ENCODE assay signal across 8 cellular contexts in the genomic region with DNA sequence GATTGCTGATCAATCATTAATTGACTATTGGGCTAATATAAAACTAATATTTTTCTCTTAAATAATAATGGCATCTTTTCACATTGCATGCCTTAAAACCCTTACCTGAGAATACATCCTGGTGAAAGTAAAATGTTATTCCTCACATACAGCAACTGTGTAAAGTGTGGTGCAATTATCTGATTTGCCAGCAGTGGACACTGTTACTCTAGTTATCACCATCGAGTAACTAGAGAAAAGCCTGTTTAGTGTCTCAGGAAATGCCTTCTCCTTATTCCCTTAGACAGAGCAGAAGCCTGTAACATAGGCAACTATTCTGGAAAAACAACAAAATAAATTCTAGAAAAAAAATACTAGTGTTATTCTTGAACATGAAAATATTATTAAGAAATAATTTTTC.
DNase-seq lines count a peak whose midpoint lies in the region; ATAC-seq and TF ChIP-seq lines count a peak whose summit lies in the region.

No MANE protein-coding gene starts in this region.

- ATAC-seq in GM21381 (IDR thresholded peaks at IDR 0.05; ENCODE audit: unreplicated experiment) (peak; percentile 60), Right ventricle myocardium superior (ENCODE audit: poor library complexity) (peak; percentile 97)
- ATAC-seq in stimulated activated naive B cell treated with anti-CD40 and anti-IgM and Interleukin-4, amounts not matched to agents 10 μg/mL and 1 μg/mL and 100 μg/mL, for 72 hours (replicated peaks) = peak; percentile 31 to 48

- peak; percentile 67 for TF ChIP-seq CTCF in Loucy (conservative IDR thresholded peaks at IDR 0.05; ENCODE audit: low read length)

- H3K4me1 Mint-ChIP-seq in stimulated activated naive B cell treated with anti-CD40 and anti-IgM and Interleukin-4, amounts not matched to agents 10 μg/mL and 1 μg/mL and 100 μg/mL, for 72 hours = no peaks in the 10 kb centered on the region

- H3K9me3 ChIP-seq in Loucy (ENCODE audit: insufficient read depth, low read depth, low read length) (no peaks in the 10 kb centered on the region), SK-N-MC (ENCODE audit: low read depth, low read length) (no peaks in the 10 kb centered on the region)

- H3K9me2 ChIP-seq in Loucy (replicated peaks; ENCODE audit: low read depth, low read length) = no peaks in the 10 kb centered on the region

- no peaks in the 10 kb centered on the region for H3K9me3 Mint-ChIP-seq in stimulated activated naive B cell treated with anti-CD40 and anti-IgM and Interleukin-4, amounts not matched to agents 10 μg/mL and 1 μg/mL and 100 μg/mL, for 72 hours

- peaks cover 4 to 10% of the 10 kb centered on the region in 2 donors for H3K27me3 Mint-ChIP-seq in stimulated activated naive B cell treated with anti-CD40 and anti-IgM and Interleukin-4, amounts not matched to agents 10 μg/mL and 1 μg/mL and 100 μg/mL, for 72 hours

- H3K27me3 ChIP-seq in Loucy (ENCODE audit: insufficient read depth, low read length, poor library complexity, severe bottlenecking) = no peaks in the 10 kb centered on the region

- no peaks in the 10 kb centered on the region for H3K36me3 ChIP-seq in Loucy (ENCODE audit: insufficient read depth, low read length)
- H3K36me3 ChIP-seq in SK-N-MC (ENCODE audit: insufficient read depth, low read length) = no peaks in the 10 kb centered on the region

- intact Hi-C loops in Right ventricle myocardium superior (cut with DNase I) = loop anchor here (5.0 to 10.0 kb wide), 3 partner anchors 203 to 610 kb away; no protein-coding TSS in a partner anchor

- no peaks in the 10 kb centered on the region for H3K36me3 Mint-ChIP-seq in stimulated activated naive B cell treated with anti-CD40 and anti-IgM and Interleukin-4, amounts not matched to agents 10 μg/mL and 1 μg/mL and 100 μg/mL, for 72 hours

- DNase-seq in COLO829 (ENCODE audit: low spot score) (peak; percentile 28), SK-N-MC (ENCODE audit: low read depth, low spot score) (peak; percentile 72), Right ventricle myocardium superior (no peak)
- DNase-seq in stimulated activated naive B cell treated with anti-CD40 and anti-IgM and Interleukin-4, amounts not matched to agents 10 μg/mL and 1 μg/mL and 100 μg/mL, for 72 hours = no peak
- DNase-seq in stimulated activated CD4-positive, alpha-beta T cell treated with anti-CD3 and anti-CD28 coated beads, Interleukin-15, amount 100 ng/mL, for 24 hours = no peak
- DNase-seq in stimulated activated CD4-positive, alpha-beta T cell treated with anti-CD3 and anti-CD28 coated beads, Interleukin-4, amount 100 ng/mL, for 4 hours = no peak

- H3K4me3 ChIP-seq in Loucy (ENCODE audit: low read length, poor library complexity, severe bottlenecking) = no peak overlapping the region
- no peak overlapping the region; the same call in 1 of the 2 replicates for H3K4me3 ChIP-seq in SK-N-MC

- no peaks in the 10 kb centered on the region for H3K4me1 ChIP-seq in Loucy (ENCODE audit: insufficient read depth, low read length, poor library complexity, severe bottlenecking)

- no peaks in the 10 kb centered on the region for H4K20me1 ChIP-seq in Loucy (ENCODE audit: insufficient read depth, low read length, poor library complexity, severe bottlenecking)

- no peak overlapping the region for H2AFZ ChIP-seq in Loucy (ENCODE audit: low read length)

- H3K27ac Mint-ChIP-seq in stimulated activated naive B cell treated with anti-CD40 and anti-IgM and Interleukin-4, amounts not matched to agents 10 μg/mL and 1 μg/mL and 100 μg/mL, for 72 hours = no peak overlapping the region

- H3K4me2 ChIP-seq in Loucy (ENCODE audit: low read depth, low read length, poor library complexity, severe bottlenecking) = no peak overlapping the region

- H3F3A ChIP-seq in Loucy (ENCODE audit: low read depth) = no peaks in the 10 kb centered on the region

- no peak overlapping the region for H3K9ac ChIP-seq in Loucy (ENCODE audit: low read depth, low read length, poor library complexity, severe bottlenecking)
- peak overlapping the region; percentile 34 for H3K9ac ChIP-seq in SK-N-MC (ENCODE audit: insufficient read length)

- H3K27ac ChIP-seq in SK-N-MC = peak overlapping the region; percentile 95

- no peaks in the 10 kb centered on the region for H3K79me2 ChIP-seq in Loucy (ENCODE audit: insufficient read depth, low read length)

- H3K4me3 Mint-ChIP-seq in stimulated activated naive B cell treated with anti-CD40 and anti-IgM and Interleukin-4, amounts not matched to agents 10 μg/mL and 1 μg/mL and 100 μg/mL, for 72 hours = no peak overlapping the region

Comparison
In these comparisons a context has a peak if more than half of its experiments do, and no peak if none do; other contexts are left out.
1. DNase-seq: peak in COLO829 (single experiment) and SK-N-MC (single experiment); none in Right ventricle myocardium superior (single experiment), stimulated activated naive B cell treated with anti-CD40 and anti-IgM and Interleukin-4, amounts not matched to agents 10 μg/mL and 1 μg/mL and 100 μg/mL, for 72 hours (single experiment), stimulated activated CD4-positive, alpha-beta T cell treated with anti-CD3 and anti-CD28 coated beads, Interleukin-15, amount 100 ng/mL, for 24 hours (single experiment) and stimulated activated CD4-positive, alpha-beta T cell treated with anti-CD3 and anti-CD28 coated beads, Interleukin-4, amount 100 ng/mL, for 4 hours (0 of 2).
2. ATAC-seq: peak in every context shown above with its lines; median percentile 97 in Right ventricle myocardium superior; 60 in GM21381; 40 in stimulated activated naive B cell treated with anti-CD40 and anti-IgM and Interleukin-4, amounts not matched to agents 10 μg/mL and 1 μg/mL and 100 μg/mL, for 72 hours.